Comparison of ENCODE assay signal across 27 cellular contexts in the genomic region with DNA sequence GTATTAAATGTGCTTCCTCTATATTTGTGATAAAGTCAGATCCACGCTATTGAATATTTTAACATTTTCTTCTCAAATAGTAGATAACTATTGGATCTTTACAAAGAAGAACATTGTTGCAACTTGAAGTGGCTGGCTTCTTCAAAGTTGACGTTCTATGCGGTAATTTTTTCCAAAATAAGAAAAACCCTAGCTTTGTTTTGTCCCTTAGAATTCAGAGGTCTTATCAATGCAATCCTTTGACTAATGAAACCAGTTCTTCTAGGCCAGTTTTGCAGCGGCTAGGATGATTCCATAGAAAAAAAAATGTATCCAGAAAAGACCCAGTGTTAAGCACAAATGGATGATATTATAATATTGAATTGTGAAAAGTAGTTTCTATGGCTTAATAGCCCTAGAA.
"Had no signal": no experiment of that assay in that cellular context is flagged by ENCODE, and none has a peak within 500 bp of the region (broad histone marks: within the 10 kb centered on the region; RNA-seq: fewer than 3 reads in every experiment).

No MANE protein-coding gene starts in this region.

- H3K27ac ChIP-seq: parathyroid adenoma, psoas muscle, right lobe of liver, stomach, thoracic aorta, thyroid gland, upper lobe of left lung, vagina had no signal

- H3K27ac Mint-ChIP-seq: natural killer cell; nephron progenitor cell; progenitor cell of endocrine pancreas; stimulated activated effector memory CD8-positive, alpha-beta T cell treated with anti-CD3 and anti-CD28 coated beads, Interleukin-12 subunit alpha, Interleukin-12 subunit beta, amount 100 ng/mL, for 72 hours; stimulated activated naive B cell treated with anti-CD40 and anti-IgM and Interleukin-4, amounts not matched to agents 10 μg/mL and 1 μg/mL and 100 μg/mL, for 72 hours; stimulated activated naive CD8-positive, alpha-beta T cell treated with anti-CD3 and anti-CD28 coated beads, Interleukin-15, Interleukin-2, amounts not matched to agents 100 ng/mL and 50 ng/mL, for 24 hours had no signal

- H3K4me3 Mint-ChIP-seq: natural killer cell; nephron progenitor cell; neural crest cell; stimulated activated effector memory CD8-positive, alpha-beta T cell treated with anti-CD3 and anti-CD28 coated beads, Interleukin-12 subunit alpha, Interleukin-12 subunit beta, amount 100 ng/mL, for 72 hours; stimulated activated naive B cell treated with anti-CD40 and anti-IgM and Interleukin-4, amounts not matched to agents 10 μg/mL and 1 μg/mL and 100 μg/mL, for 72 hours; stimulated activated naive CD8-positive, alpha-beta T cell treated with anti-CD3 and anti-CD28 coated beads, Interleukin-15, Interleukin-2, amounts not matched to agents 100 ng/mL and 50 ng/mL, for 24 hours had no signal

- H3K9me3 Mint-ChIP-seq: stimulated activated naive CD8-positive, alpha-beta T cell treated with anti-CD3 and anti-CD28 coated beads, Interleukin-15, Interleukin-2, amounts not matched to agents 100 ng/mL and 50 ng/mL, for 24 hours had no signal

- DNase-seq: natural killer cell; nephron progenitor cell; nucleus accumbens; posterior cingulate gyrus; psoas muscle; right cardiac atrium; right lobe of liver; sigmoid colon; small intestine; stimulated activated CD4-positive, alpha-beta T cell treated with anti-CD3 and anti-CD28 coated beads, Interleukin-15, amount 100 ng/mL, for 24 hours; stimulated activated CD4-positive, alpha-beta T cell treated with anti-CD3 and anti-CD28 coated beads, Interleukin-2, amount 100 ng/mL, for 24 hours; stimulated activated CD4-positive, alpha-beta T cell treated with anti-CD3 and anti-CD28 coated beads, Interleukin-2, amount 100 ng/mL, for 48 hours; stimulated activated CD4-positive, alpha-beta T cell treated with anti-CD3 and anti-CD28 coated beads, Interleukin-4, amount 100 ng/mL, for 24 hours; stimulated activated naive B cell treated with anti-CD40 and anti-IgM and Interleukin-4, amounts not matched to agents 10 μg/mL and 1 μg/mL and 100 μg/mL, for 72 hours; stimulated activated naive CD4-positive, alpha-beta T cell treated with Interleukin-2 at 50 U/mL for 16 hours; stomach; thyroid gland; upper lobe of left lung had no signal

- H3K4me1 ChIP-seq: parathyroid adenoma, psoas muscle, right lobe of liver, stomach, thyroid gland, vagina had no signal

- H3K27me3 Mint-ChIP-seq: progenitor cell of endocrine pancreas; stimulated activated naive B cell treated with anti-CD40 and anti-IgM and Interleukin-4, amounts not matched to agents 10 μg/mL and 1 μg/mL and 100 μg/mL, for 72 hours; stimulated activated naive CD8-positive, alpha-beta T cell treated with anti-CD3 and anti-CD28 coated beads, Interleukin-15, Interleukin-2, amounts not matched to agents 100 ng/mL and 50 ng/mL, for 24 hours had no signal

- H3K36me3 ChIP-seq: thoracic aorta, thyroid gland, vagina had no signal

- H3K36me3 Mint-ChIP-seq: natural killer cell had no signal

- H3K9ac ChIP-seq: parathyroid adenoma had no signal

- H3K4me3 ChIP-seq: psoas muscle, right lobe of liver, sigmoid colon, stomach, thoracic aorta, thyroid gland, tibial nerve, upper lobe of left lung, vagina had no signal

- H2AFZ ChIP-seq: parathyroid adenoma had no signal

- H3K9me3 ChIP-seq: neutrophil, psoas muscle, right lobe of liver, sigmoid colon, stomach, thoracic aorta, thyroid gland, tibial nerve, upper lobe of left lung, vagina had no signal

- H3K27me3 ChIP-seq: neutrophil, right lobe of liver, sigmoid colon, stomach, thyroid gland, tibial nerve, upper lobe of left lung, vagina had no signal

- H3K79me2 ChIP-seq: parathyroid adenoma had no signal

- ATAC-seq: natural killer cell; psoas muscle; right cardiac atrium; right lobe of liver; stimulated activated effector memory CD8-positive, alpha-beta T cell treated with anti-CD3 and anti-CD28 coated beads, Interleukin-12 subunit alpha, Interleukin-12 subunit beta, amount 100 ng/mL, for 72 hours; stimulated activated naive B cell treated with anti-CD40 and anti-IgM and Interleukin-4, amounts not matched to agents 10 μg/mL and 1 μg/mL and 100 μg/mL, for 72 hours had no signal
